8 cellular contexts compared by ENCODE assay signal in the genomic region with DNA sequence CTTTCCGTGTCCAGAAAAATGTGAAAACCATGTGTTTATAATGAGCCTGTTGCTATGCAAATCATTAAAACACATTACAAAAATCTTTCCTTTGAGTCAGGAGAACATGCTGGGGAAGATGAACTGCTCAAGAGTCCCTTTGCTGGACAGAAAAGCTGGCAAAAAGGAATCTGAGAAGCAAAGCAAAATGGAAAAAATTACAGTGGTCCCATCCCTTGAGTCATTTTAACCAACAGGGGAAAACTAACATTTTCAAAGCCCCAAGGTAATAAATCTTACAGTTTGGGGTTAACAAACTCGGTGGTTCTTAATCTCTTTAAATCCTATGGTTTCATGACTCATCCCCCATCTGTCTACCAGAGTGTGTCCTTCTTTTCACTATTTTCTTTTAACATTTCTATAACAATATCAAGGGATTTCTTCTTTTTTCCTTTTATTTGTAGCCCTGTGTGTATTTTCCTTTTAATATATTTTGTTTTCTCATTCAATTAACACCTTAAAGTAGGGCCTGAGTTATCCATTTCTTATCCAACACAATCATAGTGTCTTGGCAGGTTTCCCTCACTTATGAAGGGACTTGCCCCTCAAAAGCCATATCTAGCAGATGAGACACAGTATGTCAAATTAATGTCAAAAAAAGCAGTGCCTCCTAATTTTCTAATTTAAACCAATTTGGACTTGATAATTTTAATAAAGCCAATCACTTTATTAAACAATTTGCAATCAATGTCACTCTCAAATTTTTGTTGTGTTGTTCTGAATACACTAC.
A peak's percentile ranks its signal among the peaks of the same experiment; 100 is the strongest.
DNase-seq lines count a peak whose midpoint lies in the region; ATAC-seq and TF ChIP-seq lines count a peak whose summit lies in the region.

No MANE protein-coding gene starts in this region.

- peaks cover 75% of the 10 kb centered on the region for H3K4me1 Mint-ChIP-seq in chondrocyte (ENCODE audit: low read depth)

- peaks cover 9% of the 10 kb centered on the region for H3K36me3 Mint-ChIP-seq in chondrocyte (ENCODE audit: low read depth)

- H3K4me1 ChIP-seq in GM23248 (ENCODE audit: insufficient read depth) (peaks cover 52% of the 10 kb centered on the region), rectal smooth muscle tissue (ENCODE audit: control insufficient read depth, insufficient read depth, low read length) (peaks cover 15% of the 10 kb centered on the region), MM.1S (ENCODE audit: low read length) (peaks cover 12% of the 10 kb centered on the region; the same call in 1 of the 2 replicates)

- WGBS in GM23248 (ENCODE audit: low coverage in 1 of 2, low lambda C conversion rate in 2 of 2, missing lambda C conversion rate in 2 of 2), 2 experiments = 1 to 5% methylated on average over 2 of the region's 2 CpGs

- H3K27me3 ChIP-seq in GM23248 (replicated peaks; ENCODE audit: insufficient read depth) = no peaks in the 10 kb centered on the region
- H3K27me3 ChIP-seq in rectal smooth muscle tissue (ENCODE audit: control insufficient read depth, insufficient read depth, low read length) = no peaks in the 10 kb centered on the region
- H3K27me3 ChIP-seq in MM.1S (replicated peaks; ENCODE audit: insufficient read depth, low read length) = no peaks in the 10 kb centered on the region; the same call in 1 of the 2 replicates

- no peaks in the 10 kb centered on the region for H3K27me3 Mint-ChIP-seq in chondrocyte (ENCODE audit: low read depth)

- H3K9me3 ChIP-seq in GM23248 (ENCODE audit: low read depth) (no peaks in the 10 kb centered on the region), MM.1S (replicated peaks; ENCODE audit: insufficient read depth, low read length) (no peaks in the 10 kb centered on the region)

- H2AFZ ChIP-seq in GM23248 (no peak overlapping the region), MM.1S (ENCODE audit: low read length) (no peak overlapping the region)

- H3K36me3 ChIP-seq in GM23248 (ENCODE audit: low read depth) = 0 out of 2 replicates have a peak, but pooled peaks cover 7% of the 10 kb centered on the region
- H3K36me3 ChIP-seq in rectal smooth muscle tissue (ENCODE audit: control insufficient read depth, insufficient read depth, low read length) = no peaks in the 10 kb centered on the region
- H3K36me3 ChIP-seq in MM.1S (replicated peaks; ENCODE audit: insufficient read depth, low read length) = no peaks in the 10 kb centered on the region

- ATAC-seq in HG03175 (IDR thresholded peaks at IDR 0.05; ENCODE audit: unreplicated experiment) = no peak

- H3K9ac ChIP-seq in GM23248 (peak overlapping the region; percentile 65), rectal smooth muscle tissue (ENCODE audit: low read length) (no peak overlapping the region), MM.1S (ENCODE audit: low read length) (no peak overlapping the region)

- DNase-seq in GM23248 (peak; percentile 93), NCI-H524 (lab: John Stamatoyannopoulos, UW) (peak; percentile 77 to 83), chondrocyte (ENCODE audit: low spot score) (no peak), SHP77 treated with DMSO at 0.1 percent for 48 hours (lab: John Stamatoyannopoulos, UW) (no peak), middle frontal gyrus (ENCODE audit: extremely low spot score, low spot score) (no peak), MM.1S (no peak)

- no peak overlapping the region for H3K4me3 Mint-ChIP-seq in chondrocyte (ENCODE audit: unreplicated experiment)

- peak overlapping the region; percentile 19 for H3K4me3 ChIP-seq in GM23248
- H3K4me3 ChIP-seq in rectal smooth muscle tissue (ENCODE audit: low read length) = no peak overlapping the region
- no peak overlapping the region for H3K4me3 ChIP-seq in MM.1S (ENCODE audit: low read length)

- peak overlapping the region; percentile 92 for H3K27ac Mint-ChIP-seq in chondrocyte (ENCODE audit: unreplicated experiment)

- H3F3A ChIP-seq in GM23248 (ENCODE audit: insufficient read depth) (peaks cover 83% of the 10 kb centered on the region), MM.1S (ENCODE audit: insufficient read depth, low read length) (no peaks in the 10 kb centered on the region)

- peaks cover 66% of the 10 kb centered on the region for H3K79me2 ChIP-seq in GM23248 (ENCODE audit: insufficient read depth)
- no peaks in the 10 kb centered on the region for H3K79me2 ChIP-seq in MM.1S (ENCODE audit: low read length)

- no peak for TF ChIP-seq CTCF in chondrocyte (IDR thresholded peaks at IDR 0.05)
- no peak for TF ChIP-seq CTCF in MM.1S (IDR thresholded peaks at IDR 0.05; ENCODE audit: low read length)

- no peaks in the 10 kb centered on the region for H3K9me2 ChIP-seq in GM23248 (ENCODE audit: insufficient read depth)
- H3K9me2 ChIP-seq in MM.1S (replicated peaks; ENCODE audit: insufficient read depth, low read length) = no peaks in the 10 kb centered on the region

- H3K4me2 ChIP-seq in GM23248 (ENCODE audit: unreplicated experiment) (peak overlapping the region; percentile 61), MM.1S (ENCODE audit: low read depth, low read length) (no peak overlapping the region)

- H4K20me1 ChIP-seq in GM23248 (ENCODE audit: insufficient read depth) (no peaks in the 10 kb centered on the region), MM.1S (ENCODE audit: insufficient read depth, low read length) (no peaks in the 10 kb centered on the region)

- H3K9me3 Mint-ChIP-seq in chondrocyte (ENCODE audit: low read depth) = peaks cover 3% of the 10 kb centered on the region

- in situ Hi-C loops in GM23248 (cut with MboI) = no loop called here

- H3K27ac ChIP-seq in GM23248 (peak overlapping the region; percentile 89), rectal smooth muscle tissue (ENCODE audit: low read depth, low read length) (peak overlapping the region; percentile 55), MM.1S (ENCODE audit: low read length) (no peak overlapping the region)

Comparison
In these comparisons a context has a peak if more than half of its experiments do, and no peak if none do; other contexts are left out.
1. DNase-seq: peak in GM23248 (single experiment) and NCI-H524 (2 of 2); none in chondrocyte (single experiment), SHP77 treated with DMSO at 0.1 percent for 48 hours (single experiment), middle frontal gyrus (single experiment) and MM.1S (single experiment).